31 cellular contexts compared by ENCODE assay signal in genomic region chr10:47112612-47113011, GRCh38.
"Had no signal": no experiment of that assay in that cellular context is flagged by ENCODE, and none has a peak within 500 bp of the region (broad histone marks: within the 10 kb centered on the region; RNA-seq: fewer than 3 reads in every experiment).

No MANE protein-coding gene starts in this region.

- H3K27me3 ChIP-seq: SJCRH30 had no signal

- ATAC-seq: Panc1, Right ventricle myocardium inferior, SK-N-SH treated with all-trans-retinoic acid at 6 μM for 48 hours had no signal

- DNase-seq: Karpas-422, KBM-7, MM.1S, MV-4-11, NCI-H1092, NCI-H1105, NCI-H1417 treated with DMSO at 0.1 percent for 48 hours, NCI-H1436 treated with DMSO at 0.1 percent for 48 hours, NCI-H1694 treated with DMSO at 0.1 percent for 48 hours, NCI-H187 treated with DMSO at 0.1 percent for 48 hours, NCI-H2029, NCI-H2081, NCI-H2171 treated with DMSO at 0.1 percent for 48 hours, NCI-H2227 treated with DMSO at 0.1 percent for 48 hours, NCI-H345, NCI-H446, NCI-H510A treated with DMSO at 0.1 percent for 48 hours, NCI-H524 treated with DMSO at 0.1 percent for 48 hours, NCI-H69, NCI-H748 treated with DMSO at 0.1 percent for 48 hours, NCI-H82, PC-9, SHP77, SIG-M5, SJCRH30 had no signal

- H3K4me3 ChIP-seq: PC-9, SJCRH30, SK-N-MC had no signal

- H3K36me3 ChIP-seq: SJCRH30 had no signal

- H3K27ac ChIP-seq: KMS-11, PC-9, RWPE1, SJCRH30, SK-N-MC had no signal

- H3K9me3 ChIP-seq: SJCRH30 had no signal

- H3K4me1 ChIP-seq: SJCRH30 had no signal
